11 cellular contexts compared by ENCODE assay signal in the genomic region with DNA sequence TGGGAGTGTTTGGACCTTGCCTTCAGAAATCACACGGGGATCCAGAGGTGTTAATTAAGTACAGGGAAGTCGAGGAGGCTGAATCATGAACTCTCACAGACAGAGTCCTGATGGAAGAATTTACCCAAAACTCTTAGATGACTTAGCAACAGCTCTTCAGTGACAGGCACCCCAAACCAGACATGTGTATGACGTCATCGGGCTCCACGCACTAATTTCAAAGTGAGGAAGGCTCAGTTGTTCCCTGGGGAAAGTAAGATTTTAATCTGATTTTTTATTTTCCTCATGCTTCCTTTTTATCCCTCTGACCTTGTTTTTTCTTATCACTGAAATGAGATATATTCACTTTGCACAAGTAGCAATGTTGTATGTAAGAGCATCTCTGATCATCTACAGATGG.
"Had no signal": no experiment of that assay in that cellular context is flagged by ENCODE, and none has a peak within 500 bp of the region (broad histone marks: within the 10 kb centered on the region; RNA-seq: fewer than 3 reads in every experiment).

No MANE protein-coding gene starts in this region.

- FAIRE-seq: H1, H54 had no signal

- H2AFZ ChIP-seq: GM23248, GM23338 had no signal

- DNase-seq: GM23248, GOT3, H7, H9, HCEC 1CT, HFFc6 had no signal

- H3K27ac ChIP-seq: GM23248 had no signal

- H3K4me3 ChIP-seq: GM23248, GM23338, HAP-1 had no signal

- H3K4me2 ChIP-seq: GM23338 had no signal

- H3K4me1 ChIP-seq: HAP-1 had no signal

- H3K9ac ChIP-seq: GM23248 had no signal

- H3K9me3 ChIP-seq: HAP-1 had no signal

- H3K4me1 Mint-ChIP-seq: GM23338 had no signal

- ATAC-seq: GM23338, HCT116 had no signal

- H3K36me3 ChIP-seq: HAP-1 had no signal

- H3K27ac Mint-ChIP-seq: GM23338, H9, HFFc6 had no signal

- H3K4me3 Mint-ChIP-seq: GM23338, H9, HFFc6 had no signal
